In the genomic region with DNA sequence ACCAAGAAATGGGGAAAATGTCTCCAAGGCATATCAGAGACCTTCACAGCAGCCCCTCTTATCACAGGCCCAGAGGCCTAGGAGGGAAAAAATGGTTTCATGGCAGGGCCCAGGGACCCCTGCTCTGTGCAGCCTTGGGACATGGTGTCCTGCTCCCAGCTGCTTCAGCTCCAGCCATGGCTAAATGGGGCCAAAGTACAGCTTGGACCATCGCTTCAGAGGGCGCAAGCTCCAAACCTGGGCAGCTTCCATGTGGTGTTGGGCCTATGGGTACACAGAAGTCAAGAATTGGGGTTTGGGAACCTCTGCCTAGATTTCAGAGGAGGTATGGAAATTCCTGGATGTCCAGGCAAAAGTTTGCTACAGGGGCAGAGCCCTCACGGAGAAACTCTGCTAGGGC, we compare ENCODE assay signal across 32 cellular contexts.
DNase-seq lines count a peak whose midpoint lies in the region; TF ChIP-seq lines count a peak whose summit lies in the region.
"Had no signal": no experiment of that assay in that cellular context is flagged by ENCODE, and none has a peak within 500 bp of the region (broad histone marks: within the 10 kb centered on the region; RNA-seq: fewer than 3 reads in every experiment).

No MANE protein-coding gene starts in this region.

- intact Hi-C loops in posterior vena cava (cut with DNase I) (no loop called here), CD14-positive monocyte (cut with micrococcal nuclease) (no loop called here)

- CTCF ChIA-PET in HEK293 (lab: Yijun Ruan, JAX), result no interaction called here
- CTCF ChIA-PET in activated CD4-positive, alpha-beta T cell treated with anti-CD3 and anti-CD28 coated beads, Interleukin-2, amount 10 ng/mL, durations not matched to agents 7 days and 5 days (lab: Charles Lee), result no interaction called here

- no peaks in the 10 kb centered on the region for H3K9me3 ChIP-seq in HEK293 (ENCODE audit: control insufficient read depth, insufficient read depth, low read depth, low read length)
- H3K9me3 ChIP-seq: A549, BE2C, Caco-2 had no signal

- peaks cover 3% of the 10 kb centered on the region for H3K9me3 Mint-ChIP-seq in activated CD4-positive, alpha-beta T cell treated with anti-CD3 and anti-CD28 coated beads, Interleukin-2, amount 10 ng/mL, durations not matched to agents 7 days and 5 days
- H3K9me3 Mint-ChIP-seq in CD14-positive monocyte, result peaks cover 2 to 14% (median 6%) of the 10 kb centered on the region in 7 donors
- H3K9me3 Mint-ChIP-seq: CD8-positive, alpha-beta T cell had no signal

- H3K27ac Mint-ChIP-seq in activated CD4-positive, alpha-beta T cell treated with anti-CD3 and anti-CD28 coated beads, Interleukin-2, amount 10 ng/mL, durations not matched to agents 7 days and 5 days, result no peak overlapping the region
- H3K27ac Mint-ChIP-seq in CD14-positive monocyte, result no peak overlapping the region
- H3K27ac Mint-ChIP-seq: B cell; CD4-positive, alpha-beta memory T cell; CD4-positive, alpha-beta T cell; CD4-positive, CD25-positive, alpha-beta regulatory T cell; CD8-positive, alpha-beta memory T cell; CD8-positive, alpha-beta T cell had no signal

- no peaks in the 10 kb centered on the region for H3K4me1 ChIP-seq in HEK293 (ENCODE audit: control insufficient read depth, insufficient read depth, low read length)
- H3K4me1 ChIP-seq: A549, BE2C, Caco-2 had no signal

- no peak overlapping the region for H3K4me3 Mint-ChIP-seq in activated CD4-positive, alpha-beta T cell treated with anti-CD3 and anti-CD28 coated beads, Interleukin-2, amount 10 ng/mL, durations not matched to agents 7 days and 5 days
- no peak overlapping the region for H3K4me3 Mint-ChIP-seq in CD14-positive monocyte
- H3K4me3 Mint-ChIP-seq: B cell; CD4-positive, alpha-beta memory T cell; CD4-positive, alpha-beta T cell; CD4-positive, CD25-positive, alpha-beta regulatory T cell; CD8-positive, alpha-beta memory T cell; CD8-positive, alpha-beta T cell had no signal

- no peak overlapping the region for H3K4me3 ChIP-seq in HEK293 (ENCODE audit: low read depth, low read length)
- H3K4me3 ChIP-seq: A549; BLaER1; BLaER1 treated with 17β-estradiol and CSF1 and Interleukin-3, amounts not matched to agents 10 nM and 100 nM had no signal

- H3K27ac ChIP-seq in HEK293 (ENCODE audit: extremely low read depth, low read depth, low read length), result no peak overlapping the region
- H3K27ac ChIP-seq: 22Rv1; A549; BLaER1; BLaER1 treated with 17β-estradiol and CSF1 and Interleukin-3, amounts not matched to agents 10 nM and 100 nM; C4-2B had no signal

- TF ChIP-seq CTCF in HEK293 (tag by site-specific recombination; IDR thresholded peaks at IDR 0.05), result no peak
- no peak for TF ChIP-seq CTCF in CD14-positive monocyte (IDR thresholded peaks at IDR 0.05)

- no peaks in the 10 kb centered on the region for H3K27me3 Mint-ChIP-seq in activated CD4-positive, alpha-beta T cell treated with anti-CD3 and anti-CD28 coated beads, Interleukin-2, amount 10 ng/mL, durations not matched to agents 7 days and 5 days
- H3K27me3 Mint-ChIP-seq in CD14-positive monocyte (ENCODE audit: low read depth in 3 of 3), result peaks cover 0 to 2% (median 0%) of the 10 kb centered on the region in 3 donors
- H3K27me3 Mint-ChIP-seq: CD4-positive, CD25-positive, alpha-beta regulatory T cell had no signal

- no peaks in the 10 kb centered on the region for H3K36me3 Mint-ChIP-seq in activated CD4-positive, alpha-beta T cell treated with anti-CD3 and anti-CD28 coated beads, Interleukin-2, amount 10 ng/mL, durations not matched to agents 7 days and 5 days (ENCODE audit: low read depth)
- H3K36me3 Mint-ChIP-seq in CD14-positive monocyte, result no peaks in the 10 kb centered on the region
- H3K36me3 Mint-ChIP-seq: CD4-positive, alpha-beta memory T cell; CD4-positive, CD25-positive, alpha-beta regulatory T cell; CD8-positive, alpha-beta memory T cell; CD8-positive, alpha-beta T cell had no signal

- DNase-seq in dedifferentiated amniotic fluid mesenchymal stem cell (ENCODE audit: extremely low spot score) (peak; percentile 10), posterior vena cava (ENCODE audit: low spot score) (peak; percentile 53), CD14-positive monocyte (ENCODE audit: low spot score) (no peak), NCI-H1930 (lab: John Stamatoyannopoulos, UW) (no peak)
- no peak for DNase-seq in activated CD4-positive, alpha-beta T cell treated with anti-CD3 and anti-CD28 coated beads, Interleukin-2, amount 10 ng/mL, durations not matched to agents 7 days and 5 days
- DNase-seq: 8988T; ACHN; AML-193; BE2C; C1 segment of cervical spinal cord; Caco-2; Calu3; CD4-positive, alpha-beta memory T cell; CD4-positive, alpha-beta T cell; CD4-positive, CD25-positive, alpha-beta regulatory T cell; CD8-positive, alpha-beta memory T cell; CD8-positive, alpha-beta T cell; COR-L47; DMS 273 treated with DMSO at 0.1 percent for 48 hours; DMS153; DMS53; DMS79; DMS79 treated with DMSO at 0.1 percent for 48 hours; DND-41; EL had no signal

- H3K36me3 ChIP-seq in HEK293 (ENCODE audit: control insufficient read depth in 2 of 2, insufficient read depth in 1 of 2, low read length in 2 of 2), result no peaks in the 10 kb centered on the region
- H3K36me3 ChIP-seq: BE2C; BLaER1; BLaER1 treated with 17β-estradiol and CSF1 and Interleukin-3, amounts not matched to agents 10 nM and 100 nM had no signal

- no peaks in the 10 kb centered on the region for H3K4me1 Mint-ChIP-seq in activated CD4-positive, alpha-beta T cell treated with anti-CD3 and anti-CD28 coated beads, Interleukin-2, amount 10 ng/mL, durations not matched to agents 7 days and 5 days
- H3K4me1 Mint-ChIP-seq in CD14-positive monocyte, result no peaks in the 10 kb centered on the region
- H3K4me1 Mint-ChIP-seq: B cell; CD4-positive, alpha-beta memory T cell; CD4-positive, CD25-positive, alpha-beta regulatory T cell had no signal

- POLR2A ChIA-PET in HEK293 (lab: Yijun Ruan, JAX), result no interaction called here
- POLR2A ChIA-PET in activated CD4-positive, alpha-beta T cell treated with anti-CD3 and anti-CD28 coated beads, Interleukin-2, amount 10 ng/mL, durations not matched to agents 7 days and 5 days (lab: Charles Lee), result no interaction called here

TF ChIP-seq in HEK293, 187 proteins besides CTCF, POLR2A, EP300 and RAD21:
- TF ChIP-seq ZNF175 (tag by site-specific recombination; IDR thresholded peaks at IDR 0.05) (no peak), ZNF140 (tag by site-specific recombination; IDR thresholded peaks at IDR 0.05) (no peak), ZNF585B (tag by site-specific recombination; IDR thresholded peaks at IDR 0.05) (peak; percentile 45; the same call in 1 of the 2 replicates), ZNF2 (tag by site-specific recombination; IDR thresholded peaks at IDR 0.05) (no peak), RBAK (tag by site-specific recombination; IDR thresholded peaks at IDR 0.05) (no peak)

Comparison
In these comparisons a context has a peak if more than half of its experiments do, and no peak if none do; other contexts are left out.
1. DNase-seq: peak in dedifferentiated amniotic fluid mesenchymal stem cell (single experiment) and posterior vena cava (single experiment); none in activated CD4-positive, alpha-beta T cell treated with anti-CD3 and anti-CD28 coated beads, Interleukin-2, amount 10 ng/mL, durations not matched to agents 7 days and 5 days (single experiment), CD14-positive monocyte (single experiment) and NCI-H1930 (0 of 2).